ENCODE assay signal across 2 cellular contexts in genomic region chr7:27170494-27170811, GRCh38.
TF ChIP-seq lines count a peak whose summit lies in the region.

No MANE protein-coding gene starts in this region.

TF ChIP-seq in HEK293T, 16 proteins besides CTCF, POLR2A, EP300 and RAD21:
- TF ChIP-seq HDGF (IDR thresholded peaks at IDR 0.05; ENCODE audit: borderline replicate concordance) (no peak), CTBP1 (IDR thresholded peaks at IDR 0.05; ENCODE audit: borderline replicate concordance) (0 out of 2 replicates have a peak, but pooled peaks have one; percentile 20)

TF ChIP-seq in H1, 55 proteins besides CTCF, POLR2A, EP300 and RAD21:
- TF ChIP-seq PHF8 (conservative IDR thresholded peaks at IDR 0.05; ENCODE audit: low read depth, low read length) (no peak), CBX8 (IDR thresholded peaks at IDR 0.05; ENCODE audit: borderline replicate concordance, low read depth, low read length) (peak; percentile 93; the same call in 1 of the 2 replicates)
